Comparison of ENCODE assay signal across 13 cellular contexts in genomic region chr11:47264119-47264915, GRCh38. TPM values are rescaled to one million over a fixed set of nuclear protein-coding genes. Genes with fewer than 3 reads are reported as not detected.
DNase-seq lines count a peak whose midpoint lies in the region; ATAC-seq and TF ChIP-seq lines count a peak whose summit lies in the region.
"Had no signal": no experiment of that assay in that cellular context is flagged by ENCODE, and none has a peak within 500 bp of the region (broad histone marks: within the 10 kb centered on the region; RNA-seq: fewer than 3 reads in every experiment).

No MANE protein-coding gene starts in this region.

- H3K36me3 ChIP-seq in upper lobe of left lung: peaks cover 0 to 8% (median 4%) of the 10 kb centered on the region in 4 donors
- H3K36me3 ChIP-seq: ascending aorta had no signal

- peak overlapping the region; percentile 71 for H3K27ac Mint-ChIP-seq in stimulated activated naive CD8-positive, alpha-beta T cell treated with anti-CD3 and anti-CD28 coated beads, Interleukin-15, Interleukin-2, amounts not matched to agents 100 ng/mL and 50 ng/mL, for 24 hours
- H3K27ac Mint-ChIP-seq in WTC11: peak overlapping the region; percentile 55; the same call in 1 of the 2 replicates

- peaks cover 45% of the 10 kb centered on the region for H3K4me1 Mint-ChIP-seq in stimulated activated naive CD8-positive, alpha-beta T cell treated with anti-CD3 and anti-CD28 coated beads, Interleukin-15, Interleukin-2, amounts not matched to agents 100 ng/mL and 50 ng/mL, for 24 hours (ENCODE audit: low read depth)
- H3K4me1 Mint-ChIP-seq in WTC11: peaks cover 24% of the 10 kb centered on the region

- H3K27me3 ChIP-seq in upper lobe of left lung: no peaks in the 10 kb centered on the region
- H3K27me3 ChIP-seq: ascending aorta had no signal

- H3K36me3 Mint-ChIP-seq in stimulated activated naive CD8-positive, alpha-beta T cell treated with anti-CD3 and anti-CD28 coated beads, Interleukin-15, Interleukin-2, amounts not matched to agents 100 ng/mL and 50 ng/mL, for 24 hours (ENCODE audit: low read depth): no peaks in the 10 kb centered on the region
- H3K36me3 Mint-ChIP-seq in WTC11: no peaks in the 10 kb centered on the region

- H3K27ac ChIP-seq in upper lobe of left lung (no peak overlapping the region), caudate nucleus (ENCODE audit: low read depth, low read length) (no peak overlapping the region)
- H3K27ac ChIP-seq: ascending aorta had no signal

- POLR2A ChIA-PET in WTC11 (lab: Charles Lee): no interaction called here

- no peak for ATAC-seq in stimulated activated naive CD8-positive, alpha-beta T cell treated with anti-CD3 and anti-CD28 coated beads, Interleukin-15, Interleukin-2, amounts not matched to agents 100 U/mL and 50 U/mL, for 24 hours
- ATAC-seq in WTC11 (no peak), HG03520 (IDR thresholded peaks at IDR 0.05; ENCODE audit: unreplicated experiment) (no peak), upper lobe of left lung (ENCODE audit: low FRiP score in 2 of 2) (no peak), HG03280 (IDR thresholded peaks at IDR 0.05; ENCODE audit: unreplicated experiment) (no peak)

- TF ChIP-seq EP300 in upper lobe of left lung (IDR thresholded peaks at IDR 0.05): no peak

- no peaks in the 10 kb centered on the region for H3K27me3 Mint-ChIP-seq in stimulated activated naive CD8-positive, alpha-beta T cell treated with anti-CD3 and anti-CD28 coated beads, Interleukin-15, Interleukin-2, amounts not matched to agents 100 ng/mL and 50 ng/mL, for 24 hours
- H3K27me3 Mint-ChIP-seq in WTC11 (ENCODE audit: low read depth): no peaks in the 10 kb centered on the region

- no peak overlapping the region for H3K4me3 Mint-ChIP-seq in stimulated activated naive CD8-positive, alpha-beta T cell treated with anti-CD3 and anti-CD28 coated beads, Interleukin-15, Interleukin-2, amounts not matched to agents 100 ng/mL and 50 ng/mL, for 24 hours
- no peak overlapping the region for H3K4me3 Mint-ChIP-seq in WTC11

- 85 to 88% methylated on average over 10 of the region's 10 CpGs for WGBS in upper lobe of left lung, 2 donors

- CTCF ChIA-PET in WTC11 (lab: Charles Lee): interaction anchor here (0.7 to 2.0 kb wide), 3 partner anchors 8 to 91 kb away, joined by 3 to 7 read pairs (median 6); no protein-coding TSS in a partner anchor

- TF ChIP-seq CTCF in WTC11 (IDR thresholded peaks at IDR 0.05): no peak
- TF ChIP-seq CTCF in fibroblast of the aortic adventitia (IDR thresholded peaks at IDR 0.05; ENCODE audit: insufficient read depth, low read length): no peak
- no peak for TF ChIP-seq CTCF in upper lobe of left lung (IDR thresholded peaks at IDR 0.05)

- peaks cover 21 to 33% (median 30%) of the 10 kb centered on the region in 4 donors for H3K4me1 ChIP-seq in upper lobe of left lung

- no peak overlapping the region for H3K4me3 ChIP-seq in fibroblast of the aortic adventitia (ENCODE audit: low read depth, low read length)
- no peak overlapping the region for H3K4me3 ChIP-seq in upper lobe of left lung
- H3K4me3 ChIP-seq: ascending aorta had no signal

- no peak for TF ChIP-seq POLR2A in upper lobe of left lung (IDR thresholded peaks at IDR 0.05)

- H3K9me3 ChIP-seq in upper lobe of left lung: no peaks in the 10 kb centered on the region
- H3K9me3 ChIP-seq: ascending aorta had no signal

- DNase-seq in stimulated activated naive CD8-positive, alpha-beta T cell treated with anti-CD3 and anti-CD28 coated beads, Interleukin-15, Interleukin-2, amounts not matched to agents 100 U/mL and 50 U/mL, for 24 hours: no peak
- no peak for DNase-seq in WTC11 (ENCODE audit: low spot score)
- DNase-seq in fibroblast of the aortic adventitia (ENCODE audit: low read depth): peak; percentile 29
- DNase-seq in upper lobe of left lung: no peak
- DNase-seq in caudate nucleus (lab: John Stamatoyannopoulos, UW): no peak
- DNase-seq: activated T-cell treated with anti-CD3 and anti-CD28 coated beads, Interleukin-2, amount 50 U/mL, for 48 hours; cortex of kidney; NK-92 treated with Interleukin-12 subunit alpha and Interleukin-12 subunit beta, amount 100 ng/mL, for 24 hours; stimulated activated CD4-positive, alpha-beta T cell treated with anti-CD3 and anti-CD28 coated beads, Interleukin-15, amount 100 ng/mL, for 24 hours had no signal

- H3K9me3 Mint-ChIP-seq in stimulated activated naive CD8-positive, alpha-beta T cell treated with anti-CD3 and anti-CD28 coated beads, Interleukin-15, Interleukin-2, amounts not matched to agents 100 ng/mL and 50 ng/mL, for 24 hours: no peaks in the 10 kb centered on the region
- no peaks in the 10 kb centered on the region for H3K9me3 Mint-ChIP-seq in WTC11

TF ChIP-seq in WTC11, 78 proteins besides CTCF, POLR2A, EP300 and RAD21:
- TF ChIP-seq ATF2 (CRISPR knock-in tag; IDR thresholded peaks at IDR 0.05; ENCODE audit: borderline replicate concordance, low read depth): no peak
- no peak for TF ChIP-seq TCF7 (CRISPR knock-in tag; IDR thresholded peaks at IDR 0.05; ENCODE audit: low read depth)
- TF ChIP-seq PREB (CRISPR knock-in tag; IDR thresholded peaks at IDR 0.05; ENCODE audit: borderline replicate concordance): no peak
- no peak for TF ChIP-seq RORB (CRISPR knock-in tag; IDR thresholded peaks at IDR 0.05)

RNA-seq across cellular contexts. Expression of gene MADD, which starts 5.6 kb away (rescaled TPM):
- total RNA-seq in WTC11 (2021) (39.4 to 47.5 TPM (median 40.6 TPM) in 3 replicates), fibroblast of the aortic adventitia (ENCODE audit: low replicate concordance) (23.7 and 31.5 TPM in 2 replicates), upper lobe of left lung (100 to 1,000 TPM in 1 of 6 donors, 10 to 100 TPM in 5; 39.6 to 129 (median 47.9) TPM)

RNA-seq across cellular contexts. Expression of gene NR1H3, which starts 6.5 kb away (rescaled TPM):
- total RNA-seq in WTC11 (2021): 26.3 to 31.1 TPM (median 29.9 TPM) in 3 replicates
- total RNA-seq in fibroblast of the aortic adventitia (ENCODE audit: low replicate concordance): 8.8 and 22.0 TPM in 2 replicates
- 100 to 1,000 TPM in 2 of 6 donors, 10 to 100 TPM in 4; 37.3 to 367 (median 49.2) TPM for total RNA-seq in upper lobe of left lung

RNA-seq across cellular contexts. Expression of gene ACP2, which starts 15.7 kb away (rescaled TPM):
- total RNA-seq in WTC11 (2021): 18.7 to 19.6 TPM (median 19.2 TPM) in 3 replicates
- total RNA-seq in fibroblast of the aortic adventitia (ENCODE audit: low replicate concordance): 8.4 and 24.9 TPM in 2 replicates
- 10 to 100 TPM; 37.0 to 78.6 (median 46.5) TPM for total RNA-seq in upper lobe of left lung

RNA-seq across cellular contexts. Expression of gene DDB2, which starts 49.5 kb away (rescaled TPM):
- total RNA-seq in WTC11 (2021) (124 to 144 TPM (median 124 TPM) in 3 replicates), fibroblast of the aortic adventitia (ENCODE audit: low replicate concordance) (47.2 and 99.4 TPM in 2 replicates), upper lobe of left lung (100 to 1,000 TPM in 1 of 6 donors, 10 to 100 TPM in 5; 18.2 to 107 (median 47.1) TPM)
